In the genomic region with DNA sequence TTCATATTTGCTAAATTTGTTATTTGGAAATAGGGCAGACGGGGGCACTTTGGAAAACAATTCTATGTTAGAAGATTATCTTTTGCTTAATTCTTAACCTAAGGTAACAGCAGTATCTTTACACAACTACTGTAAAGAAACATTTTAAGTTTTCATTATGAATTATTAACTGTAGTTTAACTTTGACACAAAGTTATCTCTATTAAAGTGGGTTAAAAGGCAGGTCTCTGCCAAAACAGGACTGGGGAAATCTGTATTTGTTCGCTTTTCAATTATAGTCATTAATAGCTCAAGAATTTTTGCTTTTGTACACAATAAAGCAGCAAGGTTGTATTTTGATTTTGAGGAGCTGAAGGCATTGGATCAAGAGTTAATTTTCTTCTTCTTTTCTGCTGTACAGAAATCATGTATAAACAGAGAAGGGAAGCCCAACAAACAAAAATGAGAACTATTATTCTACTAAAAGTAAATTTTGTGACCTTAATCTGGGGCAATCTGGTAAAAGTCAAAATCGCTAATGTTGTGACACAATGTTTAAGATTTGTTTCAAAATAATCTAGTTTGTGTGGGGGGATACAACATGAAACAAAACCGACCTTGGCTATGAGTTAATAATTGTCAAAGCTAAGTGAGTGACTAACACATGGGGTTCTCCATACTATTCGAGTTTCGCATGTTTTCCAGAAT, we compare ENCODE assay signal across 16 cellular contexts. TPM values are rescaled to one million over a fixed set of nuclear protein-coding genes. Genes with fewer than 3 reads are reported as not detected.
DNase-seq lines count a peak whose midpoint lies in the region; ATAC-seq and TF ChIP-seq lines count a peak whose summit lies in the region.
"Had no signal": no experiment of that assay in that cellular context is flagged by ENCODE, and none has a peak within 500 bp of the region (broad histone marks: within the 10 kb centered on the region; RNA-seq: fewer than 3 reads in every experiment).

No MANE protein-coding gene starts in this region.

- H2AFZ ChIP-seq in Loucy (ENCODE audit: low read length) (no peak overlapping the region), mammary epithelial cell (ENCODE audit: low read depth, low read length) (no peak overlapping the region)

- H3K4me2 ChIP-seq in Loucy (ENCODE audit: low read depth, low read length, poor library complexity, severe bottlenecking) (peak overlapping the region; percentile 87), mammary epithelial cell (ENCODE audit: insufficient read depth, low read depth, low read length) (peak overlapping the region; percentile 17)

- H3K4me1 ChIP-seq in Loucy (ENCODE audit: insufficient read depth, low read length, poor library complexity, severe bottlenecking), result peaks cover 55% of the 10 kb centered on the region
- H3K4me1 ChIP-seq in mammary epithelial cell (ENCODE audit: insufficient read depth, low read length), result peaks cover 7% of the 10 kb centered on the region

- in situ Hi-C loops in mammary epithelial cell (cut with MboI; ENCODE audit: low sequenced_read_pairs in 2 of 2), result no loop called here

- no peak overlapping the region for H3K27ac ChIP-seq in mammary epithelial cell (ENCODE audit: insufficient read depth, low read depth, low read length)
- H3K27ac ChIP-seq: testis had no signal

- WGBS in mammary epithelial cell (ENCODE audit: low coverage, missing lambda C conversion rate), result 92% methylated on average over 6 of the region's 6 CpGs

- dilution Hi-C loops in mammary epithelial cell (cut with HindIII; ENCODE audit: low sequenced_read_pairs), result loop anchor here (5.0 to 10.0 kb wide), 3 partner anchors 33 to 60 kb away; no protein-coding TSS in a partner anchor

- DNase-seq in T-helper 2 cell treated with Interferon-gamma antibody and Interleukin-4, amounts not matched to agents 5 μg/mL and 100 μg/mL, for 36 hours (ENCODE audit: low spot score), result no peak
- DNase-seq in T-helper 2 cell (no peak), mammary epithelial cell (no peak), osteocyte (ENCODE audit: extremely low spot score, unreplicated experiment) (no peak), NCI-H524 treated with DMSO at 0.1 percent for 48 hours (lab: John Stamatoyannopoulos, UW) (no peak)
- DNase-seq: activated CD4-positive, CD25-positive, alpha-beta regulatory T cell; DMS53; effector CD8-positive, alpha-beta T cell; left ventricle myocardium superior; NCI-H2107; testis had no signal

- no peaks in the 10 kb centered on the region for H3K9me3 Mint-ChIP-seq in T-helper 2 cell treated with Interferon-gamma antibody and Interleukin-4, amounts not matched to agents 5 μg/mL and 100 μg/mL, for 36 hours
- no peaks in the 10 kb centered on the region for H3K9me3 Mint-ChIP-seq in osteocyte (ENCODE audit: unreplicated experiment)

- H3K79me2 ChIP-seq in Loucy (ENCODE audit: insufficient read depth, low read length) (peaks cover 79% of the 10 kb centered on the region), mammary epithelial cell (ENCODE audit: insufficient read depth, low read length) (peaks cover 78% of the 10 kb centered on the region)

- no TSS peak for BruUV-seq in mammary epithelial cell (replicated peaks; lab: Mats Ljungman, UMichigan)

- ATAC-seq in HG03432 (IDR thresholded peaks at IDR 0.05; ENCODE audit: unreplicated experiment), result no peak
- no peak for ATAC-seq in GM18511 (IDR thresholded peaks at IDR 0.05; ENCODE audit: unreplicated experiment)
- ATAC-seq: left ventricle myocardium superior, Panc1 had no signal

- no peaks in the 10 kb centered on the region for H3K36me3 ChIP-seq in Loucy (ENCODE audit: insufficient read depth, low read length)
- H3K36me3 ChIP-seq in mammary epithelial cell (ENCODE audit: insufficient read depth, low read length), result no peaks in the 10 kb centered on the region
- H3K36me3 ChIP-seq: adrenal gland had no signal

- peak overlapping the region; percentile 44 for H3K4me3 Mint-ChIP-seq in T-helper 2 cell treated with Interferon-gamma antibody and Interleukin-4, amounts not matched to agents 5 μg/mL and 100 μg/mL, for 36 hours
- H3K4me3 Mint-ChIP-seq in osteocyte (ENCODE audit: unreplicated experiment), result no peak overlapping the region

- peaks cover 3% of the 10 kb centered on the region; the same call in 1 of the 2 replicates for H3F3A ChIP-seq in Loucy (ENCODE audit: low read depth)

- peaks cover 52% of the 10 kb centered on the region for H3K4me1 Mint-ChIP-seq in T-helper 2 cell treated with Interferon-gamma antibody and Interleukin-4, amounts not matched to agents 5 μg/mL and 100 μg/mL, for 36 hours (ENCODE audit: low read depth)
- H3K4me1 Mint-ChIP-seq in osteocyte (ENCODE audit: unreplicated experiment), result peaks cover 32% of the 10 kb centered on the region

- intact Hi-C loops in mammary epithelial cell (cut with micrococcal nuclease), result no loop called here

- H3K9me2 ChIP-seq in Loucy (replicated peaks; ENCODE audit: low read depth, low read length), result no peaks in the 10 kb centered on the region

- CTCF ChIA-PET in mammary epithelial cell (lab: Charles Lee; ENCODE audit: low non-redundant PET), result no interaction called here

- TF ChIP-seq CTCF in Loucy (conservative IDR thresholded peaks at IDR 0.05; ENCODE audit: low read length), result no peak
- no peak for TF ChIP-seq CTCF in mammary epithelial cell (conservative IDR thresholded peaks at IDR 0.05 in 1 of 2, IDR thresholded peaks at IDR 0.05 in 1 of 2; ENCODE audit: extremely low read depth in 1 of 2, insufficient read depth in 1 of 2, low read depth in 1 of 2, low read length in 2 of 2)
- no peak for TF ChIP-seq CTCF in osteocyte (IDR thresholded peaks at IDR 0.05)

- no peaks in the 10 kb centered on the region for H3K27me3 ChIP-seq in Loucy (ENCODE audit: insufficient read depth, low read length, poor library complexity, severe bottlenecking)
- H3K27me3 ChIP-seq in mammary epithelial cell (ENCODE audit: insufficient read depth, low read length), result no peaks in the 10 kb centered on the region
- H3K27me3 ChIP-seq: adrenal gland, testis had no signal

- H3K27me3 Mint-ChIP-seq in T-helper 2 cell treated with Interferon-gamma antibody and Interleukin-4, amounts not matched to agents 5 μg/mL and 100 μg/mL, for 36 hours (ENCODE audit: low read depth), result peaks cover 2% of the 10 kb centered on the region
- H3K27me3 Mint-ChIP-seq in osteocyte (ENCODE audit: unreplicated experiment), result peaks cover 3% of the 10 kb centered on the region

- H3K9ac ChIP-seq in Loucy (ENCODE audit: low read depth, low read length, poor library complexity, severe bottlenecking), result peak overlapping the region; percentile 69
- no peak overlapping the region for H3K9ac ChIP-seq in mammary epithelial cell (ENCODE audit: insufficient read depth, low read length)

- H3K4me3 ChIP-seq in Loucy (ENCODE audit: low read length, poor library complexity, severe bottlenecking) (peak overlapping the region; percentile 85), mammary epithelial cell (replicated peaks in 1 of 3; ENCODE audit: insufficient read depth in 1 of 3, low read depth in 2 of 3, low read length in 3 of 3) (no peak overlapping the region)
- H3K4me3 ChIP-seq: adrenal gland, testis had no signal

- peaks cover 15% of the 10 kb centered on the region for H3K36me3 Mint-ChIP-seq in T-helper 2 cell treated with Interferon-gamma antibody and Interleukin-4, amounts not matched to agents 5 μg/mL and 100 μg/mL, for 36 hours (ENCODE audit: low read depth)
- no peaks in the 10 kb centered on the region for H3K36me3 Mint-ChIP-seq in osteocyte (ENCODE audit: unreplicated experiment)

- H3K27ac Mint-ChIP-seq in T-helper 2 cell treated with Interferon-gamma antibody and Interleukin-4, amounts not matched to agents 5 μg/mL and 100 μg/mL, for 36 hours, result no peak overlapping the region
- peak overlapping the region; percentile 23 for H3K27ac Mint-ChIP-seq in osteocyte (ENCODE audit: unreplicated experiment)

- H4K20me1 ChIP-seq in Loucy (ENCODE audit: insufficient read depth, low read length, poor library complexity, severe bottlenecking) (peaks cover 66% of the 10 kb centered on the region), mammary epithelial cell (ENCODE audit: insufficient read depth, low read length) (no peaks in the 10 kb centered on the region)

- H3K9me3 ChIP-seq in Loucy (ENCODE audit: insufficient read depth, low read depth, low read length) (no peaks in the 10 kb centered on the region), mammary epithelial cell (replicated peaks; ENCODE audit: insufficient read depth, low read length) (no peaks in the 10 kb centered on the region)
- H3K9me3 ChIP-seq: adrenal gland, testis had no signal

RNA-seq across cellular contexts. Expression of a gene that starts 2.9 kb away (rescaled TPM):
- 10 to 100 TPM; 52.7 to 87.1 TPM for total RNA-seq in mammary epithelial cell
- polyA plus RNA-seq in mammary epithelial cell, result 41.6 TPM
- polyA minus RNA-seq in mammary epithelial cell, result 107 TPM
- 83.1 and 85.4 TPM in 2 replicates for total RNA-seq in osteocyte

RNA-seq across cellular contexts. Expression of a gene that starts 34.0 kb away (rescaled TPM):
- total RNA-seq in mammary epithelial cell, result 10 to 100 TPM; 39.0 to 44.1 TPM
- 36.9 TPM for polyA plus RNA-seq in mammary epithelial cell
- polyA minus RNA-seq in mammary epithelial cell, result 52.4 TPM
- 30.5 and 34.1 TPM in 2 replicates for total RNA-seq in osteocyte
